22 cellular contexts compared by ENCODE assay signal in the genomic region with DNA sequence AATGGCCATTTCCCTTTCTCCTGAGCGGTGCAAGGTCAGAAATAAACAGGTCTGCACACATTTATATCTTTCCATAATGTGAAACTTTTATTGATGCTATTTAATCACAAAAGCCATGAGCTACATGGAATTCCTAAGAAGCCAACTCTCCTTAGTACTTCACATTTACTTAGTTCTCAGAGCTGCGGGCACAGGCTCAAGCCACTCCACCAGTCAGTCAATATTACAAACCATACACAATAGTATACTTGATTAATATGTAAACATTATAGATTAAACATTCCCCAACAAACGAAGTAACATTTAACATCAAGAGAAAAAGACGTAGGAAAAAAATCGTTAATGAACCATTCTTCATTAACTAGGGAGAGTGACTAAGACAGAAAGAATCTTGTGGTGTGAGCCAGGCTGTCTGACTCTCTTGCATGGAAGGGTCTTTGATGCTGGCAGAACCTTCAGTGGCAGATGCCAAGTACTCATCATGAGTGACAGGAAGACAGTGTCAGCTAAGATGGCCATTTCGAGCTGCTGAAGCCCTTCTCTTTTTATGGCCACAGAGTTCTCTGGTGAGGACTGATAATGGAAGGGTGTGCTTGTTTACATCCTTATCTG.
"Had no signal": no experiment of that assay in that cellular context is flagged by ENCODE, and none has a peak within 500 bp of the region (broad histone marks: within the 10 kb centered on the region; RNA-seq: fewer than 3 reads in every experiment).

No MANE protein-coding gene starts in this region.

- DNase-seq: activated CD4-positive, alpha-beta memory T cell treated with anti-CD3 and anti-CD28 coated beads, Interleukin-2, amount 10 ng/mL, durations not matched to agents 7 days and 5 days; activated CD4-positive, alpha-beta T cell treated with anti-CD3 and anti-CD28 coated beads for 48 hours; activated CD4-positive, CD25-positive, alpha-beta regulatory T cell; activated CD8-positive, alpha-beta memory T cell treated with anti-CD3 and anti-CD28 coated beads, Interleukin-2, amount 10 ng/mL, durations not matched to agents 7 days and 5 days; activated naive CD4-positive, alpha-beta T cell; activated naive CD8-positive, alpha-beta T cell treated with anti-CD3 and anti-CD28 coated beads for 36 hours; amniotic stem cell; colonic mucosa; gastrocnemius medialis; heart left ventricle; naive thymus-derived CD4-positive, alpha-beta T cell; ovary; right lobe of liver; stimulated activated CD4-positive, alpha-beta T cell treated with anti-CD3 and anti-CD28 coated beads, Interleukin-4, amount 100 ng/mL, for 1 hour; stimulated activated naive CD8-positive, alpha-beta T cell treated with anti-CD3 and anti-CD28 coated beads, Interleukin-15, amount 100 ng/mL, for 72 hours; upper lobe of left lung had no signal

- H3K4me1 ChIP-seq: colonic mucosa, gastrocnemius medialis, heart left ventricle, right lobe of liver, upper lobe of left lung had no signal

- H3K4me3 Mint-ChIP-seq: activated CD4-positive, alpha-beta memory T cell treated with anti-CD3 and anti-CD28 coated beads, Interleukin-2, amount 10 ng/mL, durations not matched to agents 7 days and 5 days; activated CD8-positive, alpha-beta memory T cell treated with anti-CD3 and anti-CD28 coated beads, Interleukin-2, amount 10 ng/mL, durations not matched to agents 7 days and 5 days; activated naive CD8-positive, alpha-beta T cell treated with anti-CD3 and anti-CD28 coated beads for 36 hours; brain; central memory CD8-positive, alpha-beta T cell; memory B cell; naive thymus-derived CD4-positive, alpha-beta T cell; stimulated activated naive CD8-positive, alpha-beta T cell treated with anti-CD3 and anti-CD28 coated beads, Interleukin-15, amount 100 ng/mL, for 72 hours; T-helper 1 cell treated with Interleukin-12 subunit alpha and Interleukin-12 subunit beta and Interleukin-4 antibody, amounts not matched to agents 30 μg/mL and 1 μg/mL, for 36 hours had no signal

- H3K27ac ChIP-seq: colonic mucosa, gastrocnemius medialis, heart left ventricle, ovary, right lobe of liver, upper lobe of left lung had no signal

- H3K27ac Mint-ChIP-seq: activated CD4-positive, alpha-beta memory T cell treated with anti-CD3 and anti-CD28 coated beads, Interleukin-2, amount 10 ng/mL, durations not matched to agents 7 days and 5 days; activated CD8-positive, alpha-beta memory T cell treated with anti-CD3 and anti-CD28 coated beads, Interleukin-2, amount 10 ng/mL, durations not matched to agents 7 days and 5 days; activated naive CD8-positive, alpha-beta T cell treated with anti-CD3 and anti-CD28 coated beads for 36 hours; brain; memory B cell; naive thymus-derived CD4-positive, alpha-beta T cell; stimulated activated naive CD8-positive, alpha-beta T cell treated with anti-CD3 and anti-CD28 coated beads, Interleukin-15, amount 100 ng/mL, for 72 hours; T-helper 1 cell treated with Interleukin-12 subunit alpha and Interleukin-12 subunit beta and Interleukin-4 antibody, amounts not matched to agents 30 μg/mL and 1 μg/mL, for 36 hours had no signal

- H3K9me3 ChIP-seq: colonic mucosa, gastrocnemius medialis, heart left ventricle, ovary, right lobe of liver, upper lobe of left lung had no signal

- H3K36me3 ChIP-seq: colonic mucosa, gastrocnemius medialis, heart left ventricle, ovary, right lobe of liver, upper lobe of left lung had no signal

- H3K36me3 Mint-ChIP-seq: activated CD8-positive, alpha-beta memory T cell treated with anti-CD3 and anti-CD28 coated beads, Interleukin-2, amount 10 ng/mL, durations not matched to agents 7 days and 5 days; activated naive CD8-positive, alpha-beta T cell treated with anti-CD3 and anti-CD28 coated beads for 36 hours; brain; memory B cell; naive thymus-derived CD4-positive, alpha-beta T cell had no signal

- H3K4me2 ChIP-seq: smooth muscle cell had no signal

- ATAC-seq: activated CD8-positive, alpha-beta memory T cell treated with anti-CD3 and anti-CD28 coated beads, Interleukin-2, amount 10 ng/mL, durations not matched to agents 7 days and 5 days; esophagus mucosa; gastrocnemius medialis; heart left ventricle; naive thymus-derived CD4-positive, alpha-beta T cell; stimulated activated naive CD8-positive, alpha-beta T cell treated with anti-CD3 and anti-CD28 coated beads, Interleukin-15, amount 100 ng/mL, for 72 hours had no signal

- H3K9me3 Mint-ChIP-seq: activated CD4-positive, alpha-beta memory T cell treated with anti-CD3 and anti-CD28 coated beads, Interleukin-2, amount 10 ng/mL, durations not matched to agents 7 days and 5 days; activated naive CD8-positive, alpha-beta T cell treated with anti-CD3 and anti-CD28 coated beads for 36 hours; central memory CD8-positive, alpha-beta T cell; memory B cell; T-helper 1 cell treated with Interleukin-12 subunit alpha and Interleukin-12 subunit beta and Interleukin-4 antibody, amounts not matched to agents 30 μg/mL and 1 μg/mL, for 36 hours had no signal

- H3K4me3 ChIP-seq: colonic mucosa, gastrocnemius medialis, heart left ventricle, ovary, right lobe of liver, smooth muscle cell, upper lobe of left lung had no signal

- H3K27me3 ChIP-seq: colonic mucosa, gastrocnemius medialis, ovary, right lobe of liver, upper lobe of left lung had no signal

- H3K4me1 Mint-ChIP-seq: activated CD4-positive, alpha-beta memory T cell treated with anti-CD3 and anti-CD28 coated beads, Interleukin-2, amount 10 ng/mL, durations not matched to agents 7 days and 5 days; activated naive CD8-positive, alpha-beta T cell treated with anti-CD3 and anti-CD28 coated beads for 36 hours; central memory CD8-positive, alpha-beta T cell; memory B cell; naive thymus-derived CD4-positive, alpha-beta T cell; stimulated activated naive CD8-positive, alpha-beta T cell treated with anti-CD3 and anti-CD28 coated beads, Interleukin-15, amount 100 ng/mL, for 72 hours had no signal
